9 cellular contexts compared by ENCODE assay signal in genomic region chr11:35035894-35036408, GRCh38.
A peak's percentile ranks its signal among the peaks of the same experiment; 100 is the strongest.
DNase-seq lines count a peak whose midpoint lies in the region; ATAC-seq and TF ChIP-seq lines count a peak whose summit lies in the region.
"Had no signal": no experiment of that assay in that cellular context is flagged by ENCODE, and none has a peak within 500 bp of the region (broad histone marks: within the 10 kb centered on the region; RNA-seq: fewer than 3 reads in every experiment).

No MANE protein-coding gene starts in this region.

- no peaks in the 10 kb centered on the region for H4K20me1 ChIP-seq in OCI-LY7 (ENCODE audit: insufficient read depth, low read length)

- intact Hi-C loops in OCI-LY7 (cut with micrococcal nuclease; ENCODE audit: unreplicated experiment), result no loop called here

- no peaks in the 10 kb centered on the region for H3K9me2 ChIP-seq in OCI-LY7 (ENCODE audit: insufficient read depth, low read length)

- BruUV-seq in OCI-LY7 (replicated peaks; lab: Mats Ljungman, UMichigan), result no TSS peak

- peaks cover 6% of the 10 kb centered on the region for H3K4me1 ChIP-seq in OCI-LY7 (ENCODE audit: insufficient read depth, low read length, poor library complexity, severe bottlenecking)

- ATAC-seq in GM21390 (IDR thresholded peaks at IDR 0.05; ENCODE audit: unreplicated experiment), result peak; percentile 27
- ATAC-seq: activated CD8-positive, alpha-beta memory T cell treated with anti-CD3 and anti-CD28 coated beads, Interleukin-2, amount 10 ng/mL, durations not matched to agents 7 days and 5 days had no signal

- no peaks in the 10 kb centered on the region for H3K36me3 ChIP-seq in OCI-LY7 (ENCODE audit: insufficient read depth, low read length)

- 0 out of 2 replicates have a peak overlapping the region, but pooled peaks have one; percentile 12 for H3K4me2 ChIP-seq in OCI-LY7 (ENCODE audit: low read length)

- no peak overlapping the region for H3K27ac ChIP-seq in OCI-LY7 (ENCODE audit: low read depth, low read length, poor library complexity, severe bottlenecking)

- TF ChIP-seq CTCF in AG09319 (IDR thresholded peaks at IDR 0.05; ENCODE audit: low read depth, low read length) (no peak), OCI-LY7 (conservative IDR thresholded peaks at IDR 0.05; ENCODE audit: low read length) (no peak)

- CTCF ChIA-PET in OCI-LY7 (lab: Charles Lee; ENCODE audit: unreplicated experiment), result no interaction called here

- H3K4me3 ChIP-seq in OCI-LY7 (ENCODE audit: low read depth, low read length, poor library complexity, severe bottlenecking), result no peak overlapping the region

- POLR2A ChIA-PET in OCI-LY7 (lab: Charles Lee), result interaction anchor here (0.7 to 1.6 kb wide), 6 partner anchors 9 to 127 kb away, joined by 3 to 4 read pairs (median 3); no protein-coding TSS in a partner anchor

- H3K9me3 ChIP-seq in OCI-LY7 (ENCODE audit: low read length), result no peaks in the 10 kb centered on the region

- DNase-seq in AG09319 (ENCODE audit: extremely low read depth, low read depth) (peak; percentile 72), OCI-LY7 (ENCODE audit: low spot score) (peak; percentile 29), fibroblast of the conjunctiva (ENCODE audit: low read depth) (peak; percentile 82), retina (no peak), midbrain (lab: John Stamatoyannopoulos, UW) (no peak), NCI-H748 (lab: John Stamatoyannopoulos, UW; ENCODE audit: unreplicated experiment) (no peak), NCI-H128 (lab: John Stamatoyannopoulos, UW; ENCODE audit: unreplicated experiment) (no peak)
- DNase-seq: activated CD8-positive, alpha-beta memory T cell treated with anti-CD3 and anti-CD28 coated beads, Interleukin-2, amount 10 ng/mL, durations not matched to agents 7 days and 5 days had no signal

- no peak overlapping the region for H2AFZ ChIP-seq in OCI-LY7 (ENCODE audit: low read length)

- H3K79me2 ChIP-seq in OCI-LY7 (ENCODE audit: insufficient read depth, low read depth, low read length), result no peaks in the 10 kb centered on the region

Comparison
In these comparisons a context has a peak if more than half of its experiments do, and no peak if none do; other contexts are left out.
1. DNase-seq: peak in AG09319 (single experiment), OCI-LY7 (single experiment) and fibroblast of the conjunctiva (single experiment); none in retina (single experiment), midbrain (single experiment), NCI-H748 (single experiment) and NCI-H128 (single experiment).